Comparison of ENCODE assay signal across 8 cellular contexts in the genomic region with DNA sequence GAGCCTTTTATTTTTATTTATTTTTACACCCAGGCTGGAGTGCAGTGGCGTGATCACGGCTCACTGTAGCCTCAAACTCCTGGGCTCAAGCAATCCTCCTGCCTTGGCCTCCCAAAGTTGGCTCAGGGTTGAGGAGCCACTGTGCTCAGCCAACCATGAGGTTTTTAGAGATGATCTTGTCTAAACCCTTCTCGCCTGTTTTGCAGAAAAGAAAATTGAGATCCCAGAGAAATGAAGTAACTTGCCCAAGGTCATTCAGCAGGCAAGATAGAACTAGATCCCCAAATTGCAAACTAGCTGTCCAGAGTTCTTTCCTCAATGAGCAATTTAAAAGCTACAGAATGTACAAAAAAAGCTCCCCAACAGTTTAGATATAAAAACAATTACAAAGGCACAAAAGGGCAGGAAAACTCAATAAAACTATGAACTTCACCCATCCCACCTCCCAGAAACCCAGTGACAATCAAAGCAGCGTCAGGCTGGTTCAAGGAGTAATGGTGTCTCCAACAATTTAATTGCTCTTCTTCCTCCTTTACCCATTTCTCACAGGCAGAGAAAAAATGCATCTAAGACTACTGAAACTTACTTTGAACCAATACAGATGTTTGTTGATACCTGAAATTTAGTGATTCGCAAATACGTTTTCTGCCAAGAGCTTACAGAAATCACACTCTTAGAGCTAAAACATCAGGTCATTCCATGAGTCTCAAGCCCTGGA. TPM values are rescaled to one million over a fixed set of nuclear protein-coding genes. Genes with fewer than 3 reads are reported as not detected.
DNase-seq lines count a peak whose midpoint lies in the region; ATAC-seq, FAIRE-seq and TF ChIP-seq lines count a peak whose summit lies in the region.

No MANE protein-coding gene starts in this region.

- H3K36me3 ChIP-seq in hepatocyte (replicated peaks; ENCODE audit: insufficient read depth, low read depth) (no peaks in the 10 kb centered on the region), skeletal muscle satellite cell (ENCODE audit: insufficient read depth, low read length) (peaks cover 27% of the 10 kb centered on the region), small intestine (ENCODE audit: control insufficient read depth in 2 of 2, insufficient read depth in 2 of 2, low read length in 2 of 2) (no peaks in the 10 kb centered on the region)

- no peaks in the 10 kb centered on the region for H3K9me3 ChIP-seq in hepatocyte (ENCODE audit: low read depth)
- no peaks in the 10 kb centered on the region for H3K9me3 ChIP-seq in skeletal muscle satellite cell (replicated peaks; ENCODE audit: low read length)
- H3K9me3 ChIP-seq in small intestine (ENCODE audit: control insufficient read depth, low read depth), result no peaks in the 10 kb centered on the region

- H3K4me2 ChIP-seq in hepatocyte, result peak overlapping the region; percentile 71
- H3K4me2 ChIP-seq in skeletal muscle satellite cell (ENCODE audit: low read length), result peak overlapping the region; percentile 79

- peaks cover 42% of the 10 kb centered on the region for H3K79me2 ChIP-seq in hepatocyte

- WGBS in hepatocyte (ENCODE audit: low lambda C conversion rate, missing lambda C conversion rate), result 53% methylated on average over 6 of the region's 6 CpGs
- WGBS in small intestine, 3 donors, result 48 to 64% (median 59%) methylated on average over 6 of the region's 6 CpGs

- H3K27ac ChIP-seq in hepatocyte (peak overlapping the region; percentile 95), small intestine (ENCODE audit: low read depth in 1 of 2, low read length in 1 of 2) (peak overlapping the region in 1 of 2 donors; percentile 85)

- H3K27me3 ChIP-seq in hepatocyte (no peaks in the 10 kb centered on the region), skeletal muscle satellite cell (ENCODE audit: control insufficient read depth, insufficient read depth, low read length) (no peaks in the 10 kb centered on the region), small intestine (ENCODE audit: control insufficient read depth in 2 of 2, insufficient read depth in 2 of 2, low read length in 2 of 2) (no peaks in the 10 kb centered on the region)

- H3K9me2 ChIP-seq in hepatocyte (replicated peaks; ENCODE audit: insufficient read depth), result no peaks in the 10 kb centered on the region

- no peak for FAIRE-seq in small intestine (lab: Jason Lieb, UNC)

- no peaks in the 10 kb centered on the region for H4K20me1 ChIP-seq in hepatocyte (ENCODE audit: insufficient read depth, poor library complexity, severe bottlenecking)

- H3K4me3 Mint-ChIP-seq in activated naive CD8-positive, alpha-beta T cell treated with anti-CD3 and anti-CD28 coated beads for 36 hours, result peak overlapping the region; percentile 89

- DNase-seq in HFF-Myc (ENCODE audit: extremely low read depth, low read depth) (no peak), hepatocyte (ENCODE audit: low spot score) (no peak), NCI-H1105 treated with DMSO at 0.1 percent for 48 hours (lab: John Stamatoyannopoulos, UW) (no peak), small intestine (no peak)
- DNase-seq in activated naive CD8-positive, alpha-beta T cell treated with anti-CD3 and anti-CD28 coated beads for 36 hours, result no peak

- peaks cover 11% of the 10 kb centered on the region for H3K4me1 Mint-ChIP-seq in activated naive CD8-positive, alpha-beta T cell treated with anti-CD3 and anti-CD28 coated beads for 36 hours

- H3K9me3 Mint-ChIP-seq in activated naive CD8-positive, alpha-beta T cell treated with anti-CD3 and anti-CD28 coated beads for 36 hours, result no peaks in the 10 kb centered on the region

- peak overlapping the region; percentile 58 for H2AFZ ChIP-seq in hepatocyte

- no peak for ATAC-seq in GM18909 (IDR thresholded peaks at IDR 0.05; ENCODE audit: poor library complexity, unreplicated experiment)
- ATAC-seq in GM19035 (IDR thresholded peaks at IDR 0.05; ENCODE audit: unreplicated experiment), result no peak

- H3K36me3 Mint-ChIP-seq in activated naive CD8-positive, alpha-beta T cell treated with anti-CD3 and anti-CD28 coated beads for 36 hours, result peaks cover 1% of the 10 kb centered on the region

- H3K4me1 ChIP-seq in hepatocyte (ENCODE audit: insufficient read depth) (peaks cover 9% of the 10 kb centered on the region), skeletal muscle satellite cell (ENCODE audit: control insufficient read depth, insufficient read depth, low read length) (peaks cover 22% of the 10 kb centered on the region), small intestine (ENCODE audit: control insufficient read depth in 2 of 2, insufficient read depth in 1 of 2, low read depth in 1 of 2, low read length in 1 of 2) (peaks cover 0 to 2% of the 10 kb centered on the region in 2 donors)

- TF ChIP-seq CTCF in HFF-Myc (IDR thresholded peaks at IDR 0.05; ENCODE audit: low read depth, low read length, missing control alignments), result no peak
- TF ChIP-seq CTCF in hepatocyte (IDR thresholded peaks at IDR 0.05; ENCODE audit: poor library complexity), result no peak

- H3K4me3 ChIP-seq in HFF-Myc (replicated peaks; ENCODE audit: low read depth, low read length) (peak overlapping the region; percentile 56), hepatocyte (peak overlapping the region; percentile 34), skeletal muscle satellite cell (ENCODE audit: low read length) (peak overlapping the region; percentile 83), small intestine (ENCODE audit: low read depth in 1 of 2, low read length in 2 of 2) (peak overlapping the region in 1 of 2 donors; percentile 73)

- H3K9ac ChIP-seq in skeletal muscle satellite cell (ENCODE audit: low read depth, low read length), result peak overlapping the region; percentile 99

- H3K27me3 Mint-ChIP-seq in activated naive CD8-positive, alpha-beta T cell treated with anti-CD3 and anti-CD28 coated beads for 36 hours, result peaks cover 17% of the 10 kb centered on the region

- H3K27ac Mint-ChIP-seq in activated naive CD8-positive, alpha-beta T cell treated with anti-CD3 and anti-CD28 coated beads for 36 hours, result peak overlapping the region; percentile 91

RNA-seq across cellular contexts. Expression of a gene that starts 0.8 kb away (rescaled TPM):
- total RNA-seq in activated naive CD8-positive, alpha-beta T cell treated with anti-CD3 and anti-CD28 coated beads for 36 hours, result 10 to 100 TPM; 22.1 to 22.8 TPM
- total RNA-seq in hepatocyte, result 41.8 and 47.9 TPM in 2 replicates
- polyA plus RNA-seq in hepatocyte (16.6 and 28.0 TPM in 2 replicates), small intestine (10 to 100 TPM in 1 of 3 donors, 1 to 10 TPM in 2; 1.6 to 20.6 (median 2.0) TPM)
- 168 and 212 TPM in 2 replicates for total RNA-seq in skeletal muscle satellite cell (2012; rRNA removed)

RNA-seq across cellular contexts. Expression of a gene that starts 15.0 kb away (rescaled TPM):
- total RNA-seq in activated naive CD8-positive, alpha-beta T cell treated with anti-CD3 and anti-CD28 coated beads for 36 hours, result 10 to 100 TPM; 47.6 to 52.0 TPM
- total RNA-seq in hepatocyte, result 3.6 and 4.0 TPM in 2 replicates
- 5.4 and 5.9 TPM in 2 replicates for polyA plus RNA-seq in hepatocyte
- total RNA-seq in skeletal muscle satellite cell (2012; rRNA removed), result 21.5 and 29.3 TPM in 2 replicates
- polyA plus RNA-seq in small intestine, result 10 to 100 TPM in 1 of 3 donors, 1 to 10 TPM in 1, under 1 TPM in 1; 0.27 to 21.7 (median 1.1) TPM
